ENCODE assay signal across 1 cellular context in the genomic region with DNA sequence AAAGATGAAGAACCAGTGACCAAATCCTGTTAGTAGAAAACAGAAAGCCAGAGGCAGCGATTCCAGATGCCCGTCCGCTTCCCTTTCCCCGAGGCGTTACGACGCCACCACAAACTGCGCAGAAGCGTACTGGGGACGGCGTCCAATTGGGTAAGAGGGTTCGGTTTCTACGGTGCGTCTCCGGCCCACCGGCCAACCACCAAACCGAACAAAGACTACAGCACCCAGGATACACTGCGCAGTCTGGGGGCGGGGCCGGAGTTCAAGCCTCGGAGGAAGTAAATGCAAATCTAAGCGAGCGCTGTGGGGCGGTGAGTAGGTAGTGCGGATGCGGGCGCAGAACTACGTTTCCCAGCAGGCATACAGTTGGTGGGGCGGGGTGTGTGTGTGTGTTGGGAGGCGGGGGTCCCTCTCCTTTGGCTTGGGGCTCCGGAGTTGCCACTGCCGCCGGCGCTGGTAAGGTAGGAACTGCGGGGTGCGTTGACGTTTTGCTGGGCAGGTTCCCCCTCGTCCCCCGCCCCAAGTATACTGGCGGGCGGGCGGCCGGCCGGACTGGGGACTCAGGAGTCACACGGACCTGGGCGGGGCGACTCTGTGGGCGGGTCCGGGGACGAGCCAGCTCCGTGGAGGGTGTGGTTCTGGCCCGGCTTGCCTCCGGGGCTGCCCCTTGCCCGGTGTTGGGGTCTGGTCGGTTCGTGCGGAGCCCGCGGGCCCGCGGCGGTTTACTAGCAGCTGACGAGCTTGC.
A peak's percentile ranks its signal among the peaks of the same experiment; 100 is the strongest.
TF ChIP-seq lines count a peak whose summit lies in the region.

TSS of gene SWT1 (plus strand) at position 314 of the 745 bp plus-strand sequence. CDS start 3,675 bp downstream, outside the sequence.
TSS of gene TRMT1L (minus strand) at position 100 of the 745 bp plus-strand sequence. CDS start 241 bp downstream, outside the sequence.

TF ChIP-seq in HepG2, 621 proteins besides CTCF, POLR2A, EP300 and RAD21 (continued from another document and continues in another):
- TF ChIP-seq SRY (CRISPR knock-in tag; IDR thresholded peaks at IDR 0.05) (0 out of 2 replicates have a peak, but pooled peaks have one; percentile 56), KAT8 (CRISPR knock-in tag; IDR thresholded peaks at IDR 0.05) (0 out of 2 replicates have a peak, but pooled peaks have one; percentile 51), CREM (IDR thresholded peaks at IDR 0.05) (peak; percentile 97), CREM (CRISPR knock-in tag; IDR thresholded peaks at IDR 0.05) (no peak), TGIF2 (CRISPR knock-in tag; IDR thresholded peaks at IDR 0.05) (peak; percentile 49; the same call in 1 of the 2 replicates), KLF6 (CRISPR knock-in tag; IDR thresholded peaks at IDR 0.05) (0 out of 2 replicates have a peak, but pooled peaks have one; percentile 22), FOXJ3 (CRISPR knock-in tag; IDR thresholded peaks at IDR 0.05; ENCODE audit: borderline replicate concordance) (0 out of 2 replicates have a peak, but pooled peaks have one; percentile 31), ZNF639 (CRISPR knock-in tag; conservative IDR thresholded peaks at IDR 0.05) (0 out of 2 replicates have a peak, but pooled peaks have one; percentile 41), HMGXB3 (CRISPR knock-in tag; IDR thresholded peaks at IDR 0.05; ENCODE audit: borderline replicate concordance) (peak; percentile 41; the same call in 1 of the 2 replicates), ZNF335 (CRISPR knock-in tag; IDR thresholded peaks at IDR 0.05) (0 out of 2 replicates have a peak, but pooled peaks have one; percentile 16), ZNF773 (CRISPR knock-in tag; IDR thresholded peaks at IDR 0.05; ENCODE audit: borderline replicate concordance) (no peak), SIX1 (CRISPR knock-in tag; IDR thresholded peaks at IDR 0.05; ENCODE audit: borderline replicate concordance) (no peak), RNF219 (CRISPR knock-in tag; IDR thresholded peaks at IDR 0.05) (peak; percentile 14; the same call in 1 of the 2 replicates), SP5 (CRISPR knock-in tag; IDR thresholded peaks at IDR 0.05; ENCODE audit: borderline replicate concordance, low read depth) (peak; percentile 70; the same call in 1 of the 2 replicates), ZNF496 (CRISPR knock-in tag; IDR thresholded peaks at IDR 0.05; ENCODE audit: insufficient replicate concordance) (no peak), E2F1 (CRISPR knock-in tag; IDR thresholded peaks at IDR 0.05) (no peak; the same call in 1 of the 2 replicates), MNT (IDR thresholded peaks at IDR 0.05) (0 out of 2 replicates have a peak, but pooled peaks have one; percentile 12), SRF (IDR thresholded peaks at IDR 0.05; ENCODE audit: low read depth, low read length) (no peak), ZC3H4 (CRISPR knock-in tag; IDR thresholded peaks at IDR 0.05; ENCODE audit: borderline replicate concordance) (no peak), ZNF468 (CRISPR knock-in tag; IDR thresholded peaks at IDR 0.05) (no peak), ZFP37 (CRISPR knock-in tag; IDR thresholded peaks at IDR 0.05; ENCODE audit: borderline replicate concordance) (0 out of 2 replicates have a peak, but pooled peaks have one; percentile 34), ZFP90 (CRISPR knock-in tag; IDR thresholded peaks at IDR 0.05; ENCODE audit: borderline replicate concordance) (peak; percentile 55; the same call in 1 of the 2 replicates), ZNF292 (CRISPR knock-in tag; IDR thresholded peaks at IDR 0.05; ENCODE audit: borderline replicate concordance, low read depth) (peak; percentile 83), MYC (CRISPR knock-in tag; IDR thresholded peaks at IDR 0.05; ENCODE audit: borderline replicate concordance) (peak; percentile 30; the same call in 1 of the 2 replicates), ATM (IDR thresholded peaks at IDR 0.05; ENCODE audit: borderline replicate concordance) (no peak), TMF1 (CRISPR knock-in tag; IDR thresholded peaks at IDR 0.05; ENCODE audit: low read depth) (no peak), NFYC (CRISPR knock-in tag; IDR thresholded peaks at IDR 0.05) (peak; percentile 80), THYN1 (CRISPR knock-in tag; IDR thresholded peaks at IDR 0.05; ENCODE audit: borderline replicate concordance, low read depth) (no peak), GABPB1 (CRISPR knock-in tag; IDR thresholded peaks at IDR 0.05) (peak; percentile 95), CEBPG (CRISPR knock-in tag; IDR thresholded peaks at IDR 0.05) (peak; percentile 68), SMARCE1 (IDR thresholded peaks at IDR 0.05; ENCODE audit: borderline replicate concordance) (no peak)
- TF ChIP-seq, protein P1, sequence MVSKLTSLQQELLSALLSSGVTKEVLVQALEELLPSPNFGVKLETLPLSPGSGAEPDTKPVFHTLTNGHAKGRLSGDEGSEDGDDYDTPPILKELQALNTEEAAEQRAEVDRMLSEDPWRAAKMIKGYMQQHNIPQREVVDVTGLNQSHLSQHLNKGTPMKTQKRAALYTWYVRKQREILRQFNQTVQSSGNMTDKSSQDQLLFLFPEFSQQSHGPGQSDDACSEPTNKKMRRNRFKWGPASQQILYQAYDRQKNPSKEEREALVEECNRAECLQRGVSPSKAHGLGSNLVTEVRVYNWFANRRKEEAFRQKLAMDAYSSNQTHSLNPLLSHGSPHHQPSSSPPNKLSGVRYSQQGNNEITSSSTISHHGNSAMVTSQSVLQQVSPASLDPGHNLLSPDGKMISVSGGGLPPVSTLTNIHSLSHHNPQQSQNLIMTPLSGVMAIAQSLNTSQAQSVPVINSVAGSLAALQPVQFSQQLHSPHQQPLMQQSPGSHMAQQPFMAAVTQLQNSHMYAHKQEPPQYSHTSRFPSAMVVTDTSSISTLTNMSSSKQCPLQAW (CRISPR knock-in tag; IDR thresholded peaks at IDR 0.05), result peak; percentile 75
- TF ChIP-seq, protein P2, sequence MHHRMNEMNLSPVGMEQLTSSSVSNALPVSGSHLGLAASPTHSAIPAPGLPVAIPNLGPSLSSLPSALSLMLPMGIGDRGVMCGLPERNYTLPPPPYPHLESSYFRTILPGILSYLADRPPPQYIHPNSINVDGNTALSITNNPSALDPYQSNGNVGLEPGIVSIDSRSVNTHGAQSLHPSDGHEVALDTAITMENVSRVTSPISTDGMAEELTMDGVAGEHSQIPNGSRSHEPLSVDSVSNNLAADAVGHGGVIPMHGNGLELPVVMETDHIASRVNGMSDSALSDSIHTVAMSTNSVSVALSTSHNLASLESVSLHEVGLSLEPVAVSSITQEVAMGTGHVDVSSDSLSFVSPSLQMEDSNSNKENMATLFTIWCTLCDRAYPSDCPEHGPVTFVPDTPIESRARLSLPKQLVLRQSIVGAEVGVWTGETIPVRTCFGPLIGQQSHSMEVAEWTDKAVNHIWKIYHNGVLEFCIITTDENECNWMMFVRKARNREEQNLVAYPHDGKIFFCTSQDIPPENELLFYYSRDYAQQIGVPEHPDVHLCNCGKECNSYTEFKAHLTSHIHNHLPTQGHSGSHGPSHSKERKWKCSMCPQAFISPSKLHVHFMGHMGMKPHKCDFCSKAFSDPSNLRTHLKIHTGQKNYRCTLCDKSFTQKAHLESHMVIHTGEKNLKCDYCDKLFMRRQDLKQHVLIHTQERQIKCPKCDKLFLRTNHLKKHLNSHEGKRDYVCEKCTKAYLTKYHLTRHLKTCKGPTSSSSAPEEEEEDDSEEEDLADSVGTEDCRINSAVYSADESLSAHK (CRISPR knock-in tag; IDR thresholded peaks at IDR 0.05; ENCODE audit: borderline replicate concordance), result no peak
- TF ChIP-seq, protein P3, sequence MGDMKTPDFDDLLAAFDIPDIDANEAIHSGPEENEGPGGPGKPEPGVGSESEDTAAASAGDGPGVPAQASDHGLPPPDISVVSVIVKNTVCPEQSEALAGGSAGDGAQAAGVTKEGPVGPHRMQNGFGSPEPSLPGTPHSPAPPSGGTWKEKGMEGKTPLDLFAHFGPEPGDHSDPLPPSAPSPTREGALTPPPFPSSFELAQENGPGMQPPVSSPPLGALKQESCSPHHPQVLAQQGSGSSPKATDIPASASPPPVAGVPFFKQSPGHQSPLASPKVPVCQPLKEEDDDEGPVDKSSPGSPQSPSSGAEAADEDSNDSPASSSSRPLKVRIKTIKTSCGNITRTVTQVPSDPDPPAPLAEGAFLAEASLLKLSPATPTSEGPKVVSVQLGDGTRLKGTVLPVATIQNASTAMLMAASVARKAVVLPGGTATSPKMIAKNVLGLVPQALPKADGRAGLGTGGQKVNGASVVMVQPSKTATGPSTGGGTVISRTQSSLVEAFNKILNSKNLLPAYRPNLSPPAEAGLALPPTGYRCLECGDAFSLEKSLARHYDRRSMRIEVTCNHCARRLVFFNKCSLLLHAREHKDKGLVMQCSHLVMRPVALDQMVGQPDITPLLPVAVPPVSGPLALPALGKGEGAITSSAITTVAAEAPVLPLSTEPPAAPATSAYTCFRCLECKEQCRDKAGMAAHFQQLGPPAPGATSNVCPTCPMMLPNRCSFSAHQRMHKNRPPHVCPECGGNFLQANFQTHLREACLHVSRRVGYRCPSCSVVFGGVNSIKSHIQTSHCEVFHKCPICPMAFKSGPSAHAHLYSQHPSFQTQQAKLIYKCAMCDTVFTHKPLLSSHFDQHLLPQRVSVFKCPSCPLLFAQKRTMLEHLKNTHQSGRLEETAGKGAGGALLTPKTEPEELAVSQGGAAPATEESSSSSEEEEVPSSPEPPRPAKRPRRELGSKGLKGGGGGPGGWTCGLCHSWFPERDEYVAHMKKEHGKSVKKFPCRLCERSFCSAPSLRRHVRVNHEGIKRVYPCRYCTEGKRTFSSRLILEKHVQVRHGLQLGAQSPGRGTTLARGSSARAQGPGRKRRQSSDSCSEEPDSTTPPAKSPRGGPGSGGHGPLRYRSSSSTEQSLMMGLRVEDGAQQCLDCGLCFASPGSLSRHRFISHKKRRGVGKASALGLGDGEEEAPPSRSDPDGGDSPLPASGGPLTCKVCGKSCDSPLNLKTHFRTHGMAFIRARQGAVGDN (CRISPR knock-in tag; IDR thresholded peaks at IDR 0.05), result peak; percentile 68
